Comparison of ENCODE assay signal across 17 cellular contexts in genomic region chr7:129437190-129437589, GRCh38. TPM values are rescaled to one million over a fixed set of nuclear protein-coding genes. Genes with fewer than 3 reads are reported as not detected.
DNase-seq lines count a peak whose midpoint lies in the region; ATAC-seq, FAIRE-seq and TF ChIP-seq lines count a peak whose summit lies in the region.
"Had no signal": no experiment of that assay in that cellular context is flagged by ENCODE, and none has a peak within 500 bp of the region (broad histone marks: within the 10 kb centered on the region; RNA-seq: fewer than 3 reads in every experiment).

No MANE protein-coding gene starts in this region.

- dilution Hi-C loops in keratinocyte (cut with MboI; ENCODE audit: extremely low pct_ligation_motif_present, low sequenced_read_pairs) = no loop called here

- H3K36me3 ChIP-seq in PC-9 (ENCODE audit: low read depth) (peaks cover 10% of the 10 kb centered on the region; the same call in 1 of the 2 replicates), keratinocyte (ENCODE audit: control insufficient read depth in 2 of 2, extremely low read depth in 1 of 2, insufficient read depth in 2 of 2, low read length in 2 of 2) (peaks cover 3 to 5% of the 10 kb centered on the region in 2 experiments), left lung (no peaks in the 10 kb centered on the region)

- POLR2A ChIA-PET in PC-9 (lab: Charles Lee; ENCODE audit: unreplicated experiment) = no interaction called here

- no peak for FAIRE-seq in keratinocyte (lab: Jason Lieb, UNC)
- FAIRE-seq: GM12892, H54 had no signal

- peak overlapping the region; percentile 80 for H3K27ac Mint-ChIP-seq in activated T-cell treated with anti-CD3 and anti-CD28 coated beads, Interleukin-2, amount 50 U/mL, for 24 hours
- H3K27ac Mint-ChIP-seq in activated T-helper 1 cell treated with anti-CD3 and anti-CD28 coated beads, Interleukin-12 subunit alpha, Interleukin-12 subunit beta, Interleukin-2, Interleukin-4 antibody, amounts not matched to agents 30 ng/mL and 10 ng/mL and 1 ng/mL, durations not matched to agents 14 hours and 24 hours and 36 hours = no peak overlapping the region
- no peak overlapping the region for H3K27ac Mint-ChIP-seq in mesothelial cell of epicardium
- H3K27ac Mint-ChIP-seq: HFFc6 had no signal

- H3K36me3 Mint-ChIP-seq in activated T-cell treated with anti-CD3 and anti-CD28 coated beads, Interleukin-2, amount 50 U/mL, for 24 hours (ENCODE audit: low read depth) = peaks cover 68% of the 10 kb centered on the region
- H3K36me3 Mint-ChIP-seq in activated T-helper 1 cell treated with anti-CD3 and anti-CD28 coated beads, Interleukin-12 subunit alpha, Interleukin-12 subunit beta, Interleukin-2, Interleukin-4 antibody, amounts not matched to agents 30 ng/mL and 10 ng/mL and 1 ng/mL, durations not matched to agents 14 hours and 24 hours and 36 hours (ENCODE audit: low read depth) = peaks cover 41% of the 10 kb centered on the region
- H3K36me3 Mint-ChIP-seq in mesothelial cell of epicardium = no peaks in the 10 kb centered on the region

- H4K20me1 ChIP-seq in PC-9 (ENCODE audit: insufficient read depth) = no peaks in the 10 kb centered on the region
- H4K20me1 ChIP-seq in keratinocyte (ENCODE audit: control insufficient read depth, extremely low read depth, insufficient read depth, low read length) = no peaks in the 10 kb centered on the region

- no peak for DNase-seq in activated T-cell treated with anti-CD3 and anti-CD28 coated beads, Interleukin-2, amount 50 U/mL, for 24 hours
- no peak for DNase-seq in activated T-cell treated with anti-CD3 and anti-CD28 coated beads, Interleukin-2, amount 50 U/mL, for 48 hours
- no peak for DNase-seq in PC-9
- no peak for DNase-seq in activated T-helper 1 cell treated with anti-CD3 and anti-CD28 coated beads, Interleukin-12 subunit alpha, Interleukin-12 subunit beta, Interleukin-2, Interleukin-4 antibody, amounts not matched to agents 30 ng/mL and 10 ng/mL and 1 ng/mL, durations not matched to agents 14 hours and 24 hours and 36 hours (ENCODE audit: low spot score)
- DNase-seq in keratinocyte (ENCODE audit: low read depth, low spot score) = no peak
- DNase-seq in mesothelial cell of epicardium (ENCODE audit: low spot score in 2 of 2, unreplicated experiment in 2 of 2) = no peak
- no peak for DNase-seq in left lung
- DNase-seq: DMS153, HFFc6, KBM-7, NCI-H1417 treated with DMSO at 0.1 percent for 48 hours, NCI-H1930, NCI-H69 had no signal

- H3K79me2 ChIP-seq in PC-9 (ENCODE audit: low read depth) = peaks cover 50% of the 10 kb centered on the region
- peaks cover 7% of the 10 kb centered on the region for H3K79me2 ChIP-seq in keratinocyte (ENCODE audit: control insufficient read depth, insufficient read depth, low read length)

- H3K9me3 ChIP-seq in PC-9 (ENCODE audit: insufficient read depth, low read depth) (no peaks in the 10 kb centered on the region), keratinocyte (ENCODE audit: control insufficient read depth, low read depth, low read length) (no peaks in the 10 kb centered on the region), left lung (no peaks in the 10 kb centered on the region)

- H3K4me3 Mint-ChIP-seq in activated T-cell treated with anti-CD3 and anti-CD28 coated beads, Interleukin-2, amount 50 U/mL, for 24 hours = peak overlapping the region; percentile 91
- peak overlapping the region; percentile 53 for H3K4me3 Mint-ChIP-seq in activated T-helper 1 cell treated with anti-CD3 and anti-CD28 coated beads, Interleukin-12 subunit alpha, Interleukin-12 subunit beta, Interleukin-2, Interleukin-4 antibody, amounts not matched to agents 30 ng/mL and 10 ng/mL and 1 ng/mL, durations not matched to agents 14 hours and 24 hours and 36 hours
- no peak overlapping the region for H3K4me3 Mint-ChIP-seq in mesothelial cell of epicardium
- H3K4me3 Mint-ChIP-seq: HFFc6 had no signal

- H2AFZ ChIP-seq in PC-9 (no peak overlapping the region), keratinocyte (ENCODE audit: control insufficient read depth, low read length) (no peak overlapping the region)

- no peak for TF ChIP-seq CTCF in PC-9 (conservative IDR thresholded peaks at IDR 0.05)
- TF ChIP-seq CTCF in keratinocyte (optimal IDR thresholded peaks at IDR 0.05 in 1 of 3, IDR thresholded peaks at IDR 0.05 in 1 of 3, conservative IDR thresholded peaks at IDR 0.05 in 1 of 3; ENCODE audit: extremely low read depth in 1 of 3, insufficient read depth in 2 of 3, low read length in 3 of 3) = no peak
- TF ChIP-seq CTCF in mesothelial cell of epicardium (IDR thresholded peaks at IDR 0.05; ENCODE audit: unreplicated experiment) = no peak
- no peak for TF ChIP-seq CTCF in left lung (IDR thresholded peaks at IDR 0.05)

- peaks cover 15% of the 10 kb centered on the region for H3F3A ChIP-seq in PC-9 (ENCODE audit: insufficient read depth, low read depth)

- H3K27me3 ChIP-seq in PC-9 (ENCODE audit: insufficient read depth, low read depth) (no peaks in the 10 kb centered on the region), keratinocyte (ENCODE audit: control insufficient read depth, extremely low read depth, insufficient read depth, low read length) (no peaks in the 10 kb centered on the region), left lung (peaks cover 0 to 47% of the 10 kb centered on the region in 2 donors)

- H3K9ac ChIP-seq in keratinocyte (ENCODE audit: control insufficient read depth, extremely low read depth, insufficient read depth, low read length) = no peak overlapping the region

- intact Hi-C loops in PC-9 (cut with micrococcal nuclease; ENCODE audit: unreplicated experiment) = no loop called here
- intact Hi-C loops in activated T-helper 1 cell treated with anti-CD3 and anti-CD28 coated beads, Interleukin-12 subunit alpha, Interleukin-12 subunit beta, Interleukin-2, Interleukin-4 antibody, amounts not matched to agents 30 ng/mL and 10 ng/mL and 1 ng/mL, durations not matched to agents 14 hours and 24 hours and 36 hours (cut with micrococcal nuclease) = loop anchor here (10.0 kb wide), 2 partner anchors 382 to 982 kb away; partner anchors contain the start of genes HILPDA and TNPO3
- intact Hi-C loops in left lung (cut with DNase I) = no loop called here

- no peaks in the 10 kb centered on the region for H3K9me3 Mint-ChIP-seq in activated T-cell treated with anti-CD3 and anti-CD28 coated beads, Interleukin-2, amount 50 U/mL, for 24 hours
- no peaks in the 10 kb centered on the region for H3K9me3 Mint-ChIP-seq in activated T-helper 1 cell treated with anti-CD3 and anti-CD28 coated beads, Interleukin-12 subunit alpha, Interleukin-12 subunit beta, Interleukin-2, Interleukin-4 antibody, amounts not matched to agents 30 ng/mL and 10 ng/mL and 1 ng/mL, durations not matched to agents 14 hours and 24 hours and 36 hours
- no peaks in the 10 kb centered on the region for H3K9me3 Mint-ChIP-seq in mesothelial cell of epicardium
- H3K9me3 Mint-ChIP-seq: HFFc6 had no signal

- ATAC-seq in GM21360 (IDR thresholded peaks at IDR 0.05; ENCODE audit: unreplicated experiment) (no peak), left lung (no peak)

- H3K9me1 ChIP-seq in keratinocyte (ENCODE audit: control insufficient read depth, extremely low read depth, insufficient read depth, low read length) = no peaks in the 10 kb centered on the region

- no peaks in the 10 kb centered on the region for H3K9me2 ChIP-seq in PC-9 (ENCODE audit: insufficient read depth)

- no TSS peak for BruUV-seq in PC-9 (replicated peaks; lab: Mats Ljungman, UMichigan)

- CTCF ChIA-PET in PC-9 (lab: Charles Lee) = no interaction called here

- H3K27me3 Mint-ChIP-seq in activated T-cell treated with anti-CD3 and anti-CD28 coated beads, Interleukin-2, amount 50 U/mL, for 24 hours = peaks cover 9% of the 10 kb centered on the region
- no peaks in the 10 kb centered on the region for H3K27me3 Mint-ChIP-seq in activated T-helper 1 cell treated with anti-CD3 and anti-CD28 coated beads, Interleukin-12 subunit alpha, Interleukin-12 subunit beta, Interleukin-2, Interleukin-4 antibody, amounts not matched to agents 30 ng/mL and 10 ng/mL and 1 ng/mL, durations not matched to agents 14 hours and 24 hours and 36 hours (ENCODE audit: insufficient read depth)
- peaks cover 38% of the 10 kb centered on the region for H3K27me3 Mint-ChIP-seq in mesothelial cell of epicardium (ENCODE audit: low read depth)

- no peak overlapping the region for H3K27ac ChIP-seq in PC-9
- peak overlapping the region; percentile 5 for H3K27ac ChIP-seq in keratinocyte (ENCODE audit: control insufficient read depth, insufficient read depth, low read length)
- no peak overlapping the region for H3K27ac ChIP-seq in left lung
- H3K27ac ChIP-seq: C4-2B had no signal

- H3K4me1 ChIP-seq in PC-9 (replicated peaks; ENCODE audit: insufficient read depth) = peaks cover 57% of the 10 kb centered on the region
- peaks cover 50% of the 10 kb centered on the region for H3K4me1 ChIP-seq in keratinocyte (ENCODE audit: control insufficient read depth, extremely low read depth, insufficient read depth, low read length)
- H3K4me1 ChIP-seq in left lung = peaks cover 0 to 6% of the 10 kb centered on the region in 2 donors

- peaks cover 65% of the 10 kb centered on the region for H3K4me1 Mint-ChIP-seq in activated T-cell treated with anti-CD3 and anti-CD28 coated beads, Interleukin-2, amount 50 U/mL, for 24 hours (ENCODE audit: low read depth)
- H3K4me1 Mint-ChIP-seq in activated T-helper 1 cell treated with anti-CD3 and anti-CD28 coated beads, Interleukin-12 subunit alpha, Interleukin-12 subunit beta, Interleukin-2, Interleukin-4 antibody, amounts not matched to agents 30 ng/mL and 10 ng/mL and 1 ng/mL, durations not matched to agents 14 hours and 24 hours and 36 hours (ENCODE audit: low read depth) = peaks cover 57% of the 10 kb centered on the region
- H3K4me1 Mint-ChIP-seq in mesothelial cell of epicardium = peaks cover 10% of the 10 kb centered on the region

- peak overlapping the region; percentile 14; the same call in 1 of the 2 replicates for H3K4me2 ChIP-seq in PC-9
- H3K4me2 ChIP-seq in keratinocyte (ENCODE audit: control insufficient read depth, extremely low read depth, insufficient read depth, low read depth, low read length) = peak overlapping the region; percentile 23

- H3K4me3 ChIP-seq in PC-9 = no peak overlapping the region
- no peak overlapping the region for H3K4me3 ChIP-seq in keratinocyte (ENCODE audit: control insufficient read depth in 2 of 3, extremely low read depth in 1 of 3, insufficient read depth in 2 of 3, low read depth in 1 of 3, low read length in 3 of 3)
- H3K4me3 ChIP-seq in left lung = no peak overlapping the region

RNA-seq across cellular contexts. Expression of gene STRIP2, which starts 3.0 kb away (rescaled TPM):
- total RNA-seq in PC-9 (2021) = 6.4 and 9.5 TPM in 2 replicates
- total RNA-seq in activated T-helper 1 cell treated with anti-CD3 and anti-CD28 coated beads, Interleukin-12 subunit alpha, Interleukin-12 subunit beta, Interleukin-2, Interleukin-4 antibody, amounts not matched to agents 30 ng/mL and 10 ng/mL and 1 ng/mL, durations not matched to agents 14 hours and 24 hours and 36 hours = 74.0 and 79.4 TPM in 2 replicates
- 9.5 to 18.6 TPM (median 12.5 TPM) in 3 replicates for polyA plus RNA-seq in keratinocyte
- 13.9 TPM for polyA plus RNA-seq in keratinocyte (2011; ENCODE audit: low read depth)
- 6.5 and 7.7 TPM in 2 replicates for polyA plus RNA-seq in keratinocyte (2011; cell fraction: cytosol; rRNA removed)
- polyA plus RNA-seq in keratinocyte (2011; cell fraction: nucleus; rRNA removed) = 21.2 and 24.3 TPM in 2 replicates
- polyA plus RNA-seq in keratinocyte (2012; ENCODE audit: low replicate concordance) = 6.2 and 8.0 TPM in 2 replicates
- polyA minus RNA-seq in keratinocyte = 13.1 to 30.0 TPM (median 18.0 TPM) in 3 replicates
- polyA minus RNA-seq in keratinocyte (2011; cell fraction: cytosol; rRNA and poly(A)+ RNA removed) = 14.2 TPM
- polyA minus RNA-seq in keratinocyte (2011; cell fraction: nucleus; rRNA and poly(A)+ RNA removed) = 11.6 and 24.7 TPM in 2 replicates
- 1.8 to 1.9 TPM (median 1.9 TPM) in 3 replicates for total RNA-seq in mesothelial cell of epicardium
- 1 to 10 TPM; 4.4 to 5.3 TPM for total RNA-seq in left lung
